In the genomic region with DNA sequence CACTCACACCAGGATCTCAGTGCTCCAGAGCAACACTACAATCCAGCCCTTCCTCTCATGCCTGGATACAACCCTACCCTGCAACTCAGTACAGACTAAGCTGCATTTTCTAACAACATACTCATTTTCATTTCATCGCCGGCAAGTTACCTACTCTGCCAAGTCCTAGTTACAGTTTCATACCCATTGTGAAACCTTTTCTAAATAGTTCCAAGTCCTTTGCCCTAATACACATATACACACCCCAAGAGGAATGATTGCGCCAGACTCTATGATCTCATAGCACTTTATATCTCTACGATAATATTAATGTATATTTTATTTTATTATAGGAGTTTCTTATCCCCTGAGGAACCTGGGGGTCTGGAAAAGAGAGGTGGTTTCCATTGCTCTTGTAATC, we compare ENCODE assay signal across 29 cellular contexts.
"Had no signal": no experiment of that assay in that cellular context is flagged by ENCODE, and none has a peak within 500 bp of the region (broad histone marks: within the 10 kb centered on the region; RNA-seq: fewer than 3 reads in every experiment).

No MANE protein-coding gene starts in this region.

- H3K27ac Mint-ChIP-seq: activated CD4-positive, alpha-beta memory T cell treated with anti-CD3 and anti-CD28 coated beads for 36 hours; activated CD4-positive, alpha-beta T cell treated with anti-CD3 and anti-CD28 coated beads, Interleukin-2, amount 10 ng/mL, durations not matched to agents 24 days and 14 days; activated naive CD4-positive, alpha-beta T cell treated with anti-CD3 and anti-CD28 coated beads for 36 hours; activated naive CD8-positive, alpha-beta T cell treated with anti-CD3 and anti-CD28 coated beads, Interleukin-2, amount 10 ng/mL, durations not matched to agents 7 days and 5 days; activated T-helper 1 cell treated with anti-CD3 and anti-CD28 coated beads, Interleukin-12 subunit alpha, Interleukin-12 subunit beta, Interleukin-2, Interleukin-4 antibody, amounts not matched to agents 30 ng/mL and 10 ng/mL and 1 ng/mL, durations not matched to agents 14 hours and 24 hours and 36 hours; effector memory CD8-positive, alpha-beta T cell; stimulated activated naive B cell treated with anti-CD40 and anti-IgM and Interleukin-4, amounts not matched to agents 10 μg/mL and 1 μg/mL and 100 μg/mL, for 72 hours; T-helper 17 cell had no signal

- H3K36me3 Mint-ChIP-seq: activated CD4-positive, alpha-beta memory T cell treated with anti-CD3 and anti-CD28 coated beads for 36 hours; activated naive CD8-positive, alpha-beta T cell treated with anti-CD3 and anti-CD28 coated beads, Interleukin-2, amount 10 ng/mL, durations not matched to agents 7 days and 5 days; stimulated activated naive B cell treated with anti-CD40 and anti-IgM and Interleukin-4, amounts not matched to agents 10 μg/mL and 1 μg/mL and 100 μg/mL, for 72 hours had no signal

- H3K4me2 ChIP-seq: smooth muscle cell had no signal

- H3K9me3 ChIP-seq: heart left ventricle, left ventricle myocardium inferior, psoas muscle, stomach, thyroid gland had no signal

- H3K36me3 ChIP-seq: heart left ventricle, left ventricle myocardium inferior, stomach, thyroid gland had no signal

- H3K9ac ChIP-seq: parathyroid adenoma had no signal

- H3K4me3 Mint-ChIP-seq: activated CD4-positive, alpha-beta memory T cell treated with anti-CD3 and anti-CD28 coated beads for 36 hours; activated CD4-positive, alpha-beta T cell treated with anti-CD3 and anti-CD28 coated beads, Interleukin-2, amount 10 ng/mL, durations not matched to agents 24 days and 14 days; activated naive CD4-positive, alpha-beta T cell treated with anti-CD3 and anti-CD28 coated beads for 36 hours; activated naive CD8-positive, alpha-beta T cell treated with anti-CD3 and anti-CD28 coated beads, Interleukin-2, amount 10 ng/mL, durations not matched to agents 7 days and 5 days; activated T-helper 1 cell treated with anti-CD3 and anti-CD28 coated beads, Interleukin-12 subunit alpha, Interleukin-12 subunit beta, Interleukin-2, Interleukin-4 antibody, amounts not matched to agents 30 ng/mL and 10 ng/mL and 1 ng/mL, durations not matched to agents 14 hours and 24 hours and 36 hours; effector memory CD8-positive, alpha-beta T cell; stimulated activated naive B cell treated with anti-CD40 and anti-IgM and Interleukin-4, amounts not matched to agents 10 μg/mL and 1 μg/mL and 100 μg/mL, for 72 hours; T-helper 17 cell had no signal

- H3K4me3 ChIP-seq: heart left ventricle, left ventricle myocardium inferior, psoas muscle, smooth muscle cell, stomach, thyroid gland had no signal

- H3K27ac ChIP-seq: heart left ventricle, left ventricle myocardium inferior, parathyroid adenoma, psoas muscle, stomach, thyroid gland had no signal

- ATAC-seq: effector memory CD8-positive, alpha-beta T cell; heart left ventricle; psoas muscle; stimulated activated naive B cell treated with anti-CD40 and anti-IgM and Interleukin-4, amounts not matched to agents 10 μg/mL and 1 μg/mL and 100 μg/mL, for 72 hours; T-helper 17 cell had no signal

- H3K4me1 Mint-ChIP-seq: activated CD4-positive, alpha-beta T cell treated with anti-CD3 and anti-CD28 coated beads, Interleukin-2, amount 10 ng/mL, durations not matched to agents 24 days and 14 days; activated naive CD8-positive, alpha-beta T cell treated with anti-CD3 and anti-CD28 coated beads, Interleukin-2, amount 10 ng/mL, durations not matched to agents 7 days and 5 days had no signal

- H3K79me2 ChIP-seq: parathyroid adenoma had no signal

- H3K4me1 ChIP-seq: parathyroid adenoma had no signal

- H3K9me3 Mint-ChIP-seq: activated CD4-positive, alpha-beta memory T cell treated with anti-CD3 and anti-CD28 coated beads for 36 hours; activated CD4-positive, alpha-beta T cell treated with anti-CD3 and anti-CD28 coated beads, Interleukin-2, amount 10 ng/mL, durations not matched to agents 24 days and 14 days; activated naive CD4-positive, alpha-beta T cell treated with anti-CD3 and anti-CD28 coated beads for 36 hours; activated naive CD8-positive, alpha-beta T cell treated with anti-CD3 and anti-CD28 coated beads, Interleukin-2, amount 10 ng/mL, durations not matched to agents 7 days and 5 days; activated T-helper 1 cell treated with anti-CD3 and anti-CD28 coated beads, Interleukin-12 subunit alpha, Interleukin-12 subunit beta, Interleukin-2, Interleukin-4 antibody, amounts not matched to agents 30 ng/mL and 10 ng/mL and 1 ng/mL, durations not matched to agents 14 hours and 24 hours and 36 hours; effector memory CD8-positive, alpha-beta T cell; neural crest cell; stimulated activated naive B cell treated with anti-CD40 and anti-IgM and Interleukin-4, amounts not matched to agents 10 μg/mL and 1 μg/mL and 100 μg/mL, for 72 hours had no signal

- DNase-seq: activated CD4-positive, alpha-beta memory T cell treated with anti-CD3 and anti-CD28 coated beads for 36 hours; activated CD4-positive, alpha-beta T cell treated with anti-CD3 and anti-CD28 coated beads, Interleukin-2, amount 10 ng/mL, durations not matched to agents 24 days and 14 days; activated CD4-positive, CD25-positive, alpha-beta regulatory T cell treated with anti-CD3 and anti-CD28 coated beads, Interleukin-2, amount 50 U/mL, for 72 hours; activated CD8-positive, alpha-beta memory T cell treated with anti-CD3 and anti-CD28 coated beads, Interleukin-2, amount 50 U/mL, for 4 hours; activated effector memory CD4-positive, alpha-beta T cell treated with anti-CD3 and anti-CD28 coated beads, Interleukin-2, amount 50 U/mL, for 16 hours; activated naive CD4-positive, alpha-beta T cell treated with anti-CD3 and anti-CD28 coated beads for 36 hours; activated naive CD8-positive, alpha-beta T cell treated with anti-CD3 and anti-CD28 coated beads, Interleukin-2, amount 10 ng/mL, durations not matched to agents 7 days and 5 days; activated T-cell treated with anti-CD3 and anti-CD28 coated beads, Interleukin-2, amount 50 U/mL, for 1 hour; amniotic stem cell; caudate nucleus; cortex of kidney; effector memory CD8-positive, alpha-beta T cell; foreskin fibroblast; heart left ventricle; hypothalamus; left ventricle myocardium inferior; occipital lobe; psoas muscle; stimulated activated CD4-positive, alpha-beta T cell treated with anti-CD3 and anti-CD28 coated beads, Interleukin-1b, Interleukin-23, amount 100 ng/mL, for 48 hours; stimulated activated CD4-positive, alpha-beta T cell treated with anti-CD3 and anti-CD28 coated beads, Interleukin-4, amount 100 ng/mL, for 4 hours; stimulated activated naive B cell treated with anti-CD40 and anti-IgM and Interleukin-4, amounts not matched to agents 10 μg/mL and 1 μg/mL and 100 μg/mL, for 72 hours; stomach; T-helper 17 cell; T1000; thyroid gland had no signal

- H2AFZ ChIP-seq: parathyroid adenoma had no signal
